ENCODE assay signal across 11 cellular contexts in genomic region chr7:116592445-116592844, GRCh38.
DNase-seq lines count a peak whose midpoint lies in the region; ATAC-seq and TF ChIP-seq lines count a peak whose summit lies in the region.
"Had no signal": no experiment of that assay in that cellular context is flagged by ENCODE, and none has a peak within 500 bp of the region (broad histone marks: within the 10 kb centered on the region; RNA-seq: fewer than 3 reads in every experiment).

No MANE protein-coding gene starts in this region.

- H3K4me3 Mint-ChIP-seq in CD4-positive, alpha-beta memory T cell: peak overlapping the region in 7 of 8 donors; percentile 15 to 76 (median 52)
- H3K4me3 Mint-ChIP-seq in osteocyte (ENCODE audit: unreplicated experiment): no peak overlapping the region

- H4K91ac ChIP-seq in neuronal stem cell (ENCODE audit: low read depth, low read length, poor library complexity): no peak overlapping the region

- H2BK15ac ChIP-seq in neuronal stem cell (ENCODE audit: low read length): no peak overlapping the region

- no CpG with 5 or more reads among the region's 8 CpGs for WGBS in neuronal stem cell (ENCODE audit: extremely low coverage in 2 of 2, insufficient read length in 2 of 2, insufficient replicate concordance in 1 of 2), 2 donors

- H3K23ac ChIP-seq in neuronal stem cell (ENCODE audit: low read depth, low read length, poor library complexity): no peak overlapping the region

- H4K8ac ChIP-seq in neuronal stem cell (ENCODE audit: low read depth, low read length): no peak overlapping the region

- H2BK120ac ChIP-seq in neuronal stem cell (ENCODE audit: low read depth, low read length): no peak overlapping the region

- H3K9me3 Mint-ChIP-seq in CD4-positive, alpha-beta memory T cell: no peaks in the 10 kb centered on the region
- H3K9me3 Mint-ChIP-seq in osteocyte (ENCODE audit: unreplicated experiment): no peaks in the 10 kb centered on the region

- H3K79me2 ChIP-seq in OCI-LY3 (ENCODE audit: low read length): no peaks in the 10 kb centered on the region

- H2AFZ ChIP-seq in OCI-LY3 (ENCODE audit: low read depth, low read length) (peak overlapping the region; percentile 94), neuronal stem cell (ENCODE audit: low read length) (no peak overlapping the region)

- H3K27me3 Mint-ChIP-seq in CD4-positive, alpha-beta memory T cell: peaks cover 27 to 34% of the 10 kb centered on the region in 2 donors
- H3K27me3 Mint-ChIP-seq in osteocyte (ENCODE audit: unreplicated experiment): no peaks in the 10 kb centered on the region

- no peaks in the 10 kb centered on the region for H3K36me3 ChIP-seq in CD4-positive, alpha-beta memory T cell (ENCODE audit: insufficient read depth, low read length)
- no peaks in the 10 kb centered on the region for H3K36me3 ChIP-seq in OCI-LY3 (replicated peaks; ENCODE audit: low read depth, low read length)
- H3K36me3 ChIP-seq in neuronal stem cell (replicated peaks in 1 of 2; ENCODE audit: control insufficient read depth in 2 of 2, insufficient read depth in 2 of 2, low read length in 2 of 2): no peaks in the 10 kb centered on the region
- H3K36me3 ChIP-seq in A673 (ENCODE audit: insufficient read depth, low read length, poor library complexity, severe bottlenecking): no peaks in the 10 kb centered on the region

- H3K4me3 ChIP-seq in CD4-positive, alpha-beta memory T cell (ENCODE audit: low read length in 2 of 2): no peak overlapping the region
- H3K4me3 ChIP-seq in OCI-LY3 (ENCODE audit: low read length): peak overlapping the region; percentile 73
- H3K4me3 ChIP-seq in epithelial cell of proximal tubule (ENCODE audit: low read depth, low read length): peak overlapping the region; percentile 25
- H3K4me3 ChIP-seq in neuronal stem cell (ENCODE audit: low read length in 2 of 2): no peak overlapping the region
- H3K4me3 ChIP-seq in A673 (ENCODE audit: low read depth, low read length, poor library complexity, severe bottlenecking): no peak overlapping the region

- no peak overlapping the region for H2BK5ac ChIP-seq in neuronal stem cell (ENCODE audit: low read length)

- no peak overlapping the region for H2AK5ac ChIP-seq in neuronal stem cell (ENCODE audit: low read depth, low read length)

- no TSS peak for BruUV-seq in A673 (replicated peaks; lab: Mats Ljungman, UMichigan)

- H3K36me3 Mint-ChIP-seq in CD4-positive, alpha-beta memory T cell: no peaks in the 10 kb centered on the region
- no peaks in the 10 kb centered on the region for H3K36me3 Mint-ChIP-seq in osteocyte (ENCODE audit: unreplicated experiment)

- H3K27ac Mint-ChIP-seq in CD4-positive, alpha-beta memory T cell: no peak overlapping the region
- H3K27ac Mint-ChIP-seq in osteocyte (ENCODE audit: unreplicated experiment): peak overlapping the region; percentile 94

- H2BK12ac ChIP-seq in neuronal stem cell (ENCODE audit: low read length): no peak overlapping the region

- H3K9ac ChIP-seq in OCI-LY3 (ENCODE audit: low read length) (peak overlapping the region; percentile 56), neuronal stem cell (ENCODE audit: low read depth, low read length, poor library complexity) (no peak overlapping the region)

- CTCF ChIA-PET in CD4-positive, alpha-beta memory T cell (lab: Charles Lee; ENCODE audit: partially characterized antibody): interaction anchor here (0.6 to 4.4 kb wide), 17 partner anchors 9 to 454 kb away, joined by 3 to 61 read pairs (median 13); no protein-coding TSS in a partner anchor
- CTCF ChIA-PET in A673 (lab: Charles Lee): interaction anchor here (0.7 to 2.3 kb wide), 6 partner anchors 9 to 352 kb away, joined by 3 to 13 read pairs (median 4); no protein-coding TSS in a partner anchor

- no peaks in the 10 kb centered on the region for H3K79me1 ChIP-seq in neuronal stem cell (ENCODE audit: low read depth, low read length)

- H3K4ac ChIP-seq in neuronal stem cell (ENCODE audit: low read length): no peak overlapping the region

- intact Hi-C loops in CD4-positive, alpha-beta memory T cell (cut with micrococcal nuclease): loop anchor here (5.0 kb wide), 1 partner anchor 65 kb away; the partner anchor contains the start of gene CAV1
- intact Hi-C loops in A673 (cut with micrococcal nuclease; ENCODE audit: unreplicated experiment): loop anchor here (5.0 kb wide), 2 partner anchors 80 to 195 kb away; partner anchors contain the start of gene MET

- H3K27ac ChIP-seq in CD4-positive, alpha-beta memory T cell (ENCODE audit: low read depth, low read length): no peak overlapping the region
- H3K27ac ChIP-seq in OCI-LY3 (ENCODE audit: low read length) (no peak overlapping the region), neuronal stem cell (replicated peaks; ENCODE audit: low read length) (no peak overlapping the region), A673 (ENCODE audit: low read depth, low read length, poor library complexity, severe bottlenecking) (no peak overlapping the region)

- POLR2A ChIA-PET in CD4-positive, alpha-beta memory T cell (lab: Charles Lee; ENCODE audit: partially characterized antibody): interaction anchor here (1.3 kb wide), 1 partner anchor 269 kb away, joined by 5 read pairs; no protein-coding TSS in a partner anchor
- POLR2A ChIA-PET in A673 (lab: Charles Lee; ENCODE audit: low non-redundant PET): interaction anchor here (0.6 kb wide), 1 partner anchor 69 kb away, joined by 3 read pairs; no protein-coding TSS in a partner anchor

- peaks cover 6% of the 10 kb centered on the region for H3K4me1 ChIP-seq in CD4-positive, alpha-beta memory T cell (ENCODE audit: insufficient read depth, low read length)
- H3K4me1 ChIP-seq in OCI-LY3 (ENCODE audit: low read length): peaks cover 40% of the 10 kb centered on the region
- peaks cover 3 to 10% of the 10 kb centered on the region in 2 donors for H3K4me1 ChIP-seq in neuronal stem cell (ENCODE audit: control insufficient read depth in 2 of 2, insufficient read depth in 1 of 2, low read depth in 1 of 2, low read length in 2 of 2)
- H3K4me1 ChIP-seq in A673 (ENCODE audit: insufficient read depth, low read length, poor library complexity, severe bottlenecking): peaks cover 69% of the 10 kb centered on the region

- no peaks in the 10 kb centered on the region for H3K9me3 ChIP-seq in CD4-positive, alpha-beta memory T cell (ENCODE audit: control insufficient read depth in 1 of 2, low read length in 2 of 2)
- H3K9me3 ChIP-seq in OCI-LY3 (ENCODE audit: insufficient read depth, low read length) (no peaks in the 10 kb centered on the region), neuronal stem cell (replicated peaks in 1 of 2; ENCODE audit: control insufficient read depth in 2 of 2, insufficient read depth in 1 of 2, low read depth in 1 of 2, low read length in 2 of 2) (no peaks in the 10 kb centered on the region), A673 (ENCODE audit: low read depth, low read length, poor library complexity, severe bottlenecking) (no peaks in the 10 kb centered on the region)

- peaks cover 10 to 22% (median 16%) of the 10 kb centered on the region in 4 donors for H3K4me1 Mint-ChIP-seq in CD4-positive, alpha-beta memory T cell
- peaks cover 46% of the 10 kb centered on the region for H3K4me1 Mint-ChIP-seq in osteocyte (ENCODE audit: unreplicated experiment)

- peaks cover 9% of the 10 kb centered on the region for H3K27me3 ChIP-seq in CD4-positive, alpha-beta memory T cell (ENCODE audit: insufficient read depth, low read length)
- no peaks in the 10 kb centered on the region; the same call in 1 of the 2 replicates for H3K27me3 ChIP-seq in OCI-LY3 (ENCODE audit: low read depth, low read length)
- peaks cover 0 to 16% (median 0%) of the 10 kb centered on the region in 3 experiments for H3K27me3 ChIP-seq in neuronal stem cell (ENCODE audit: control insufficient read depth in 3 of 3, insufficient read depth in 3 of 3, low read depth in 1 of 3, low read length in 3 of 3)
- H3K27me3 ChIP-seq in A673 (replicated peaks; ENCODE audit: insufficient read depth, low read depth, low read length, poor library complexity): no peaks in the 10 kb centered on the region

- H3K4me2 ChIP-seq in OCI-LY3 (ENCODE audit: low read length) (peak overlapping the region; percentile 89), neuronal stem cell (ENCODE audit: insufficient read depth, low read length, poor library complexity, severe bottlenecking) (no peak overlapping the region)

- TF ChIP-seq CTCF in OCI-LY3 (IDR thresholded peaks at IDR 0.05; ENCODE audit: low read depth, low read length) (no peak), epithelial cell of proximal tubule (conservative IDR thresholded peaks at IDR 0.05; ENCODE audit: low read depth, low read length) (no peak), osteocyte (IDR thresholded peaks at IDR 0.05) (no peak), A673 (conservative IDR thresholded peaks at IDR 0.05; ENCODE audit: low read depth, low read length) (no peak)

- no peak for DNase-seq in CD4-positive, alpha-beta memory T cell
- DNase-seq in epithelial cell of proximal tubule (ENCODE audit: low read depth) (no peak), osteocyte (ENCODE audit: extremely low spot score, unreplicated experiment) (no peak), neuronal stem cell (ENCODE audit: low spot score) (no peak), NCI-H1694 treated with DMSO at 0.1 percent for 48 hours (lab: John Stamatoyannopoulos, UW) (no peak), A673 (ENCODE audit: low spot score) (no peak)
- DNase-seq: activated T-cell treated with anti-CD3 and anti-CD28 coated beads, Interleukin-2, amount 50 U/mL, for 1 hour; effector memory CD4-positive, alpha-beta T cell; SIG-M5 had no signal

- no peak overlapping the region for H3K14ac ChIP-seq in neuronal stem cell (ENCODE audit: low read length)

- no peak for ATAC-seq in GM21423 (IDR thresholded peaks at IDR 0.05; ENCODE audit: unreplicated experiment)

- H3K18ac ChIP-seq in neuronal stem cell (ENCODE audit: low read length): no peak overlapping the region

- no peaks in the 10 kb centered on the region for H4K20me1 ChIP-seq in OCI-LY3 (ENCODE audit: insufficient read depth, low read length)

Comparison
In these comparisons a context has a peak if more than half of its experiments do, and no peak if none do; other contexts are left out.
1. H3K4me3 ChIP-seq: peak in OCI-LY3 (single experiment) and epithelial cell of proximal tubule (single experiment); none in CD4-positive, alpha-beta memory T cell (0 of 2), neuronal stem cell (0 of 2) and A673 (single experiment).